Comparison of ENCODE assay signal across 36 cellular contexts in the genomic region with DNA sequence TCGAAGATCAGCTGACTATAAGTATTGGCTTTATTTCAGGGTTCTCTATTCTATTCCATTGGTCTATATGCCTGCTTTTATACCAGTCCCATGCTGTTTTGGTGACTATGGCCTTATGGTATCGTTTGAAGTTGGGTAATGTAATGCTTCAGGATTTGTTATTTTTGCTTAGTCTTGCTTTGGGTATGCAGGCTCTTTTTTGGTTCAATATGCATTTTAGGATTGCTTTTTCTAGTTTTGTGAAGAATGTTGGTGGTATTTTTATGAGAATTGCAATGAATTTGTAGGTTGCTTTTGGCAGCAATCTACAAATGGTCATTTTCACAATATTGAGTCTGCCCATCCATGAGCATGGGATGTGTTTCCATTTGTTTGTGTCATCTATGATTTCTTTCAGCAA.
"Had no signal": no experiment of that assay in that cellular context is flagged by ENCODE, and none has a peak within 500 bp of the region (broad histone marks: within the 10 kb centered on the region; RNA-seq: fewer than 3 reads in every experiment).

No MANE protein-coding gene starts in this region.

- DNase-seq: activated effector memory CD4-positive, alpha-beta T cell treated with anti-CD3 and anti-CD28 coated beads, Interleukin-2, amount 50 U/mL, for 16 hours; activated effector memory CD4-positive, alpha-beta T cell treated with Interleukin-2 at 50 U/mL for 16 hours; activated gamma-delta T cell; activated gamma-delta T cell treated with Interleukin-2 at 50 U/mL for 16 hours; activated naive CD4-positive, alpha-beta T cell; activated naive CD4-positive, alpha-beta T cell treated with anti-CD3 and anti-CD28 coated beads for 36 hours; activated naive CD4-positive, alpha-beta T cell treated with anti-CD3 and anti-CD28 coated beads, Interleukin-2, amount 10 ng/mL, durations not matched to agents 7 days and 5 days; activated naive CD4-positive, alpha-beta T cell treated with anti-CD3 and anti-CD28 coated beads, Interleukin-2, amount 50 U/mL, for 16 hours; activated naive CD4-positive, alpha-beta T cell treated with Interleukin-2 at 50 U/mL for 16 hours; activated naive CD8-positive, alpha-beta T cell treated with anti-CD3 and anti-CD28 coated beads for 36 hours; activated naive CD8-positive, alpha-beta T cell treated with anti-CD3 and anti-CD28 coated beads, Interleukin-2, amount 10 ng/mL, durations not matched to agents 7 days and 5 days; activated naive CD8-positive, alpha-beta T cell treated with anti-CD3 and anti-CD28 coated beads, Interleukin-2, amount 50 U/mL, for 24 hours; activated T-cell treated with anti-CD3 and anti-CD28 coated beads, Interleukin-2, amount 50 U/mL, for 4 hours; activated T-cell treated with anti-CD3 and anti-CD28 coated beads, Interleukin-2, amount 50 U/mL, for 48 hours; activated T-cell treated with anti-CD3 and anti-CD28 coated beads, Interleukin-2, amount 50 U/mL, for 72 hours; adrenal gland; amniotic stem cell; amygdala; anterior cingulate cortex; aorta; body of pancreas; brain microvascular endothelial cell; caudate nucleus; central memory CD4-positive, alpha-beta T cell; cerebellar nuclear complex had no signal

- H3K4me1 Mint-ChIP-seq: activated naive CD4-positive, alpha-beta T cell treated with anti-CD3 and anti-CD28 coated beads, Interleukin-2, amount 10 ng/mL, durations not matched to agents 7 days and 5 days; activated naive CD4-positive, alpha-beta T cell treated with anti-CD3 and anti-CD28 coated beads, Interleukin-2, amount 50 U/mL, for 24 hours; activated naive CD8-positive, alpha-beta T cell treated with anti-CD3 and anti-CD28 coated beads for 36 hours; activated naive CD8-positive, alpha-beta T cell treated with anti-CD3 and anti-CD28 coated beads, Interleukin-2, amount 10 ng/mL, durations not matched to agents 7 days and 5 days; activated naive CD8-positive, alpha-beta T cell treated with anti-CD3 and anti-CD28 coated beads, Interleukin-2, amount 50 U/mL, for 24 hours; activated T-helper 17 cell treated with anti-CD3 and anti-CD28 coated beads, Interleukin-2, amount 50 U/mL, for 72 hours; brain; central memory CD8-positive, alpha-beta T cell had no signal

- H3K27ac ChIP-seq: adrenal gland, ascending aorta, body of pancreas, brain microvascular endothelial cell, breast epithelium, cardiac muscle cell had no signal

- H3K36me3 Mint-ChIP-seq: activated naive CD4-positive, alpha-beta T cell treated with anti-CD3 and anti-CD28 coated beads, Interleukin-2, amount 10 ng/mL, durations not matched to agents 7 days and 5 days; activated naive CD4-positive, alpha-beta T cell treated with anti-CD3 and anti-CD28 coated beads, Interleukin-2, amount 50 U/mL, for 24 hours; activated naive CD4-positive, alpha-beta T cell treated with anti-CD3 and anti-CD28 coated beads, Interleukin-2, amount 50 U/mL, for 72 hours; activated naive CD8-positive, alpha-beta T cell; activated naive CD8-positive, alpha-beta T cell treated with anti-CD3 and anti-CD28 coated beads for 36 hours; activated naive CD8-positive, alpha-beta T cell treated with anti-CD3 and anti-CD28 coated beads, Interleukin-2, amount 10 ng/mL, durations not matched to agents 7 days and 5 days; brain had no signal

- H3K4me3 ChIP-seq: adrenal gland, ascending aorta, body of pancreas, breast epithelium, cardiac muscle cell had no signal

- H3K27me3 Mint-ChIP-seq: activated naive CD4-positive, alpha-beta T cell treated with anti-CD3 and anti-CD28 coated beads, Interleukin-2, amount 10 ng/mL, durations not matched to agents 7 days and 5 days; activated naive CD4-positive, alpha-beta T cell treated with anti-CD3 and anti-CD28 coated beads, Interleukin-2, amount 50 U/mL, for 24 hours; activated naive CD8-positive, alpha-beta T cell; activated naive CD8-positive, alpha-beta T cell treated with anti-CD3 and anti-CD28 coated beads for 36 hours; activated naive CD8-positive, alpha-beta T cell treated with anti-CD3 and anti-CD28 coated beads, Interleukin-2, amount 10 ng/mL, durations not matched to agents 7 days and 5 days; activated naive CD8-positive, alpha-beta T cell treated with anti-CD3 and anti-CD28 coated beads, Interleukin-2, amount 50 U/mL, for 24 hours; activated T-helper 17 cell treated with anti-CD3 and anti-CD28 coated beads, Interleukin-2, amount 50 U/mL, for 72 hours; brain; central memory CD8-positive, alpha-beta T cell had no signal

- ATAC-seq: activated naive CD4-positive, alpha-beta T cell treated with anti-CD3 and anti-CD28 coated beads, Interleukin-2, amount 50 U/mL, for 72 hours; activated naive CD8-positive, alpha-beta T cell treated with anti-CD3 and anti-CD28 coated beads, Interleukin-2, amount 50 U/mL, for 24 hours; activated T-cell treated with anti-CD3 and anti-CD28 coated beads, Interleukin-2, amount 50 U/mL, for 4 hours; activated T-cell treated with anti-CD3 and anti-CD28 coated beads, Interleukin-2, amount 50 U/mL, for 72 hours; activated T-helper 17 cell treated with anti-CD3 and anti-CD28 coated beads, Interleukin-2, amount 50 U/mL, for 72 hours; body of pancreas had no signal

- H3K4me3 Mint-ChIP-seq: activated naive CD4-positive, alpha-beta T cell treated with anti-CD3 and anti-CD28 coated beads for 36 hours; activated naive CD4-positive, alpha-beta T cell treated with anti-CD3 and anti-CD28 coated beads, Interleukin-2, amount 10 ng/mL, durations not matched to agents 7 days and 5 days; activated naive CD4-positive, alpha-beta T cell treated with anti-CD3 and anti-CD28 coated beads, Interleukin-2, amount 50 U/mL, for 24 hours; activated naive CD8-positive, alpha-beta T cell; activated naive CD8-positive, alpha-beta T cell treated with anti-CD3 and anti-CD28 coated beads for 36 hours; activated naive CD8-positive, alpha-beta T cell treated with anti-CD3 and anti-CD28 coated beads, Interleukin-2, amount 10 ng/mL, durations not matched to agents 7 days and 5 days; activated naive CD8-positive, alpha-beta T cell treated with anti-CD3 and anti-CD28 coated beads, Interleukin-2, amount 50 U/mL, for 24 hours; activated T-cell treated with anti-CD3 and anti-CD28 coated beads, Interleukin-2, amount 50 U/mL, for 4 hours; activated T-cell treated with anti-CD3 and anti-CD28 coated beads, Interleukin-2, amount 50 U/mL, for 72 hours; activated T-helper 1 cell treated with anti-CD3 and anti-CD28 coated beads, Interleukin-12 subunit alpha, Interleukin-12 subunit beta, Interleukin-2, Interleukin-4 antibody, amounts not matched to agents 30 ng/mL and 10 ng/mL and 1 ng/mL, durations not matched to agents 14 hours and 24 hours and 36 hours; activated T-helper 17 cell treated with anti-CD3 and anti-CD28 coated beads, Interleukin-2, amount 50 U/mL, for 72 hours; brain; central memory CD8-positive, alpha-beta T cell had no signal

- H3K36me3 ChIP-seq: adrenal gland, ascending aorta, brain microvascular endothelial cell, cardiac muscle cell had no signal

- H3K27me3 ChIP-seq: adrenal gland, ascending aorta, body of pancreas, brain microvascular endothelial cell, breast epithelium, cardiac muscle cell had no signal

- H3K4me1 ChIP-seq: adrenal gland, ascending aorta, body of pancreas, breast epithelium had no signal

- H3K9me3 Mint-ChIP-seq: activated naive CD4-positive, alpha-beta T cell treated with anti-CD3 and anti-CD28 coated beads for 36 hours; activated naive CD8-positive, alpha-beta T cell treated with anti-CD3 and anti-CD28 coated beads for 36 hours; activated naive CD8-positive, alpha-beta T cell treated with anti-CD3 and anti-CD28 coated beads, Interleukin-2, amount 10 ng/mL, durations not matched to agents 7 days and 5 days; activated naive CD8-positive, alpha-beta T cell treated with anti-CD3 and anti-CD28 coated beads, Interleukin-2, amount 50 U/mL, for 24 hours; activated T-cell treated with anti-CD3 and anti-CD28 coated beads, Interleukin-2, amount 50 U/mL, for 4 hours; activated T-helper 1 cell treated with anti-CD3 and anti-CD28 coated beads, Interleukin-12 subunit alpha, Interleukin-12 subunit beta, Interleukin-2, Interleukin-4 antibody, amounts not matched to agents 30 ng/mL and 10 ng/mL and 1 ng/mL, durations not matched to agents 14 hours and 24 hours and 36 hours; activated T-helper 17 cell treated with anti-CD3 and anti-CD28 coated beads, Interleukin-2, amount 50 U/mL, for 72 hours had no signal

- H3K9me3 ChIP-seq: adrenal gland, ascending aorta, body of pancreas had no signal

- H3K27ac Mint-ChIP-seq: activated naive CD4-positive, alpha-beta T cell treated with anti-CD3 and anti-CD28 coated beads for 36 hours; activated naive CD4-positive, alpha-beta T cell treated with anti-CD3 and anti-CD28 coated beads, Interleukin-2, amount 10 ng/mL, durations not matched to agents 7 days and 5 days; activated naive CD4-positive, alpha-beta T cell treated with anti-CD3 and anti-CD28 coated beads, Interleukin-2, amount 50 U/mL, for 24 hours; activated naive CD4-positive, alpha-beta T cell treated with anti-CD3 and anti-CD28 coated beads, Interleukin-2, amount 50 U/mL, for 72 hours; activated naive CD8-positive, alpha-beta T cell; activated naive CD8-positive, alpha-beta T cell treated with anti-CD3 and anti-CD28 coated beads for 36 hours; activated naive CD8-positive, alpha-beta T cell treated with anti-CD3 and anti-CD28 coated beads, Interleukin-2, amount 10 ng/mL, durations not matched to agents 7 days and 5 days; activated naive CD8-positive, alpha-beta T cell treated with anti-CD3 and anti-CD28 coated beads, Interleukin-2, amount 50 U/mL, for 24 hours; activated T-cell treated with anti-CD3 and anti-CD28 coated beads, Interleukin-2, amount 50 U/mL, for 72 hours; activated T-helper 1 cell treated with anti-CD3 and anti-CD28 coated beads, Interleukin-12 subunit alpha, Interleukin-12 subunit beta, Interleukin-2, Interleukin-4 antibody, amounts not matched to agents 30 ng/mL and 10 ng/mL and 1 ng/mL, durations not matched to agents 14 hours and 24 hours and 36 hours; activated T-helper 17 cell treated with anti-CD3 and anti-CD28 coated beads, Interleukin-2, amount 50 U/mL, for 72 hours; activated T-helper 2 cell treated with anti-CD3 and anti-CD28 coated beads, Interferon-gamma antibody, Interleukin-2, Interleukin-4, amounts not matched to agents 10 μg/mL and 5 μg/mL and 100 μg/mL, durations not matched to agents 14 hours and 24 hours and 36 hours; brain had no signal
